8 cellular contexts compared by ENCODE assay signal in genomic region chr1:110060034-110060661, GRCh38. TPM values are rescaled to one million over a fixed set of nuclear protein-coding genes. Genes with fewer than 3 reads are reported as not detected.
DNase-seq lines count a peak whose midpoint lies in the region; ATAC-seq and TF ChIP-seq lines count a peak whose summit lies in the region.

No MANE protein-coding gene starts in this region.

- no peaks in the 10 kb centered on the region for H3K9me3 ChIP-seq in A673 (ENCODE audit: low read depth, low read length, poor library complexity, severe bottlenecking)

- ATAC-seq in esophagus mucosa, result peak; percentile 40
- ATAC-seq in sciatic nerve, result no peak
- ATAC-seq in HG03432 (IDR thresholded peaks at IDR 0.05; ENCODE audit: unreplicated experiment), result no peak

- peaks cover 8% of the 10 kb centered on the region for H3K4me1 ChIP-seq in A673 (ENCODE audit: insufficient read depth, low read length, poor library complexity, severe bottlenecking)

- in situ Hi-C loops in GM13976 (cut with MboI; ENCODE audit: low sequenced_read_pairs, unreplicated experiment), result no loop called here

- intact Hi-C loops in A673 (cut with micrococcal nuclease; ENCODE audit: unreplicated experiment) (no loop called here), sciatic nerve (cut with DNase I) (no loop called here)

- TF ChIP-seq CTCF in A673 (conservative IDR thresholded peaks at IDR 0.05; ENCODE audit: low read depth, low read length), result peak; percentile 96
- TF ChIP-seq CTCF in GM13976 (IDR thresholded peaks at IDR 0.05; ENCODE audit: borderline replicate concordance, control extremely low read depth, extremely low read depth, insufficient read depth, missing control alignments), result peak; percentile 88

- CTCF ChIA-PET in A673 (lab: Charles Lee), result interaction anchor here (0.7 to 1.7 kb wide), 4 partner anchors 11 to 423 kb away, joined by 3 to 5 read pairs (median 4); partner anchors contain the start of gene ALX3

- peaks cover 23% of the 10 kb centered on the region for H3K36me3 ChIP-seq in A673 (ENCODE audit: insufficient read depth, low read length, poor library complexity, severe bottlenecking)

- H3K27ac ChIP-seq in A673 (ENCODE audit: low read depth, low read length, poor library complexity, severe bottlenecking), result no peak overlapping the region

- no peaks in the 10 kb centered on the region for H3K27me3 ChIP-seq in A673 (replicated peaks; ENCODE audit: insufficient read depth, low read depth, low read length, poor library complexity)

- POLR2A ChIA-PET in A673 (lab: Charles Lee; ENCODE audit: low non-redundant PET), result no interaction called here

- DNase-seq in A673 (ENCODE audit: low spot score) (peak; percentile 58), GM13976 (ENCODE audit: low spot score) (peak; percentile 84), NCI-H460 (ENCODE audit: extremely low read depth, low read depth) (peak; percentile 20), sciatic nerve (ENCODE audit: low spot score) (peak; percentile 64), hippocampal formation (lab: John Stamatoyannopoulos, UW) (no peak)
- DNase-seq in activated CD8-positive, alpha-beta memory T cell treated with anti-CD3 and anti-CD28 coated beads for 4 hours (ENCODE audit: low read depth in 2 of 2), result peak; percentile 21 to 39

- H3K4me3 ChIP-seq in A673 (ENCODE audit: low read depth, low read length, poor library complexity, severe bottlenecking), result no peak overlapping the region

- BruUV-seq in A673 (replicated peaks; lab: Mats Ljungman, UMichigan), result no TSS peak

RNA-seq across cellular contexts. Expression of gene ALX3, which starts 10.3 kb away (rescaled TPM):
- total RNA-seq in A673 (2021) (0.81 and 0.84 TPM in 2 replicates), esophagus mucosa (not detected), sciatic nerve (not detected)
- total RNA-seq in NCI-H460 (2014; rRNA removed; shearing (Covaris generic)), result not detected in 2 replicates
- not detected in 2 replicates for polyA plus RNA-seq in NCI-H460 (2014; cell fraction: nucleus; rRNA removed)

RNA-seq across cellular contexts. Expression of gene STRIP1, which starts 25.7 kb away (rescaled TPM):
- total RNA-seq in A673 (2021), result 57.7 and 59.6 TPM in 2 replicates
- 20.8 and 22.5 TPM in 2 replicates for total RNA-seq in NCI-H460 (2014; rRNA removed; shearing (Covaris generic))
- 33.1 and 45.8 TPM in 2 replicates for polyA plus RNA-seq in NCI-H460 (2014; cell fraction: nucleus; rRNA removed)
- 20.8 TPM for total RNA-seq in esophagus mucosa
- total RNA-seq in sciatic nerve, result 44.1 TPM

RNA-seq across cellular contexts. Expression of gene UBL4B, which starts 52.1 kb away (rescaled TPM):
- total RNA-seq in A673 (2021) (not detected in 2 replicates), esophagus mucosa (not detected), sciatic nerve (not detected)
- not detected in 2 replicates for total RNA-seq in NCI-H460 (2014; rRNA removed; shearing (Covaris generic))
- polyA plus RNA-seq in NCI-H460 (2014; cell fraction: nucleus; rRNA removed), result not detected in 2 replicates

Comparison
In these comparisons a context has a peak if more than half of its experiments do, and no peak if none do; other contexts are left out.
1. DNase-seq: peak in A673 (single experiment), GM13976 (single experiment), NCI-H460 (single experiment), activated CD8-positive, alpha-beta memory T cell treated with anti-CD3 and anti-CD28 coated beads for 4 hours (2 of 2) and sciatic nerve (single experiment); none in hippocampal formation (0 of 2).